Comparison of ENCODE assay signal across 15 cellular contexts in the genomic region with DNA sequence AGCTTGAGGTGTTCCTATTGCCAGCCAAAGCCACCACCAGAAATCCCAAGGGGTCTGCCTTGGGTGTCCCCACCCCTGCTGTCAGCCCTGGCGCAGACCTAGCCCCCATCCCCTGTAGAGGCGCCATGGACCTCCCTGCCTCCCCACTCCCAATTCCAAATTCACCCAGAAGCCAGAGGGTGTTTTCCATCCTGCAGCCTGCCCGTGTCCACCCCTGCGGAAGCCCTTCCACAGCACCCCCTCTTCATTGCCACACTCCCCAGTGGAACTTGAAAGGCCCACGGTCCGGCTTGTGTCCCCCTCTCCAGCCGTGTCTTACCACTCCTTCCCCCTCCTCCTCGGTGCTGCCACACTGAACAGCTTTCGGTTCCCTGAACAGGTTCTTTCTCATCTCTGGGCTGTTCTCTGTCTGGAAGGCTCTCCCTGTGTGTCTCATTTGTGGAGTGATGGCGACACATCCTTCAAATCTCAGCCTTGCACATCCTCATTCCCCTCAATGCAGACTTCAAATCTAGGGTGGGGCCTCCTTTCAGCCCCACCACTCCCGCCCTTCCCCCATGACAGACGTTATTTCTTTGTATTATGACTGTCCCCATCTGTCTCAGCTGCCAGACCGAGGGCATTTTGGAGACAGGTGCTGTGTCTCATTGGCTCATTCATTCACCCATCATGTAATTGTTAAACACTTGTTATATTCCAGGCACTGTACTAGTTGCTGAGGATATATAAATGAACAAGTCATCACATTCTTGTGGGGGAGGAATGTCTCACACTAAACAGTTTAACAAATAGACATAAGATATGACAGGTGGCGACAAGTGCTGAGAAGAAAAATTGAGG. TPM values are rescaled to one million over a fixed set of nuclear protein-coding genes. Genes with fewer than 3 reads are reported as not detected.
DNase-seq lines count a peak whose midpoint lies in the region; ATAC-seq and TF ChIP-seq lines count a peak whose summit lies in the region.
"Had no signal": no experiment of that assay in that cellular context is flagged by ENCODE, and none has a peak within 500 bp of the region (broad histone marks: within the 10 kb centered on the region; RNA-seq: fewer than 3 reads in every experiment).

No MANE protein-coding gene starts in this region.

- H3K4me2 ChIP-seq in Karpas-422 (ENCODE audit: low read depth, low read length, poor library complexity, severe bottlenecking): no peak overlapping the region

- no peaks in the 10 kb centered on the region for H3K9me2 ChIP-seq in Karpas-422 (replicated peaks; ENCODE audit: insufficient read depth, low read length)

- no peak for DNase-seq in activated naive CD4-positive, alpha-beta T cell treated with anti-CD3 and anti-CD28 coated beads, Interleukin-2, amount 10 ng/mL, durations not matched to agents 7 days and 5 days
- DNase-seq in activated naive CD4-positive, alpha-beta T cell treated with anti-CD3 and anti-CD28 coated beads, Interleukin-2, amount 50 U/mL, for 16 hours: no peak
- DNase-seq in T-cell (no peak), immature natural killer cell (peak in 1 of 3 donors; percentile 28), type B pancreatic cell (ENCODE audit: extremely low spot score, unreplicated experiment) (peak; percentile 55), MG63 (no peak), Karpas-422 (no peak)
- DNase-seq: activated gamma-delta T cell; BE2C; GM23248; stimulated activated CD4-positive, alpha-beta T cell treated with anti-CD3 and anti-CD28 coated beads, Interleukin-12 subunit alpha, Interleukin-12 subunit beta, amount 100 ng/mL, for 4 hours had no signal

- no peaks in the 10 kb centered on the region for H4K20me1 ChIP-seq in Karpas-422 (ENCODE audit: insufficient read depth, low read depth, low read length)

- POLR2A ChIA-PET in T-cell (lab: Charles Lee): no interaction called here

- CTCF ChIA-PET in activated naive CD4-positive, alpha-beta T cell treated with anti-CD3 and anti-CD28 coated beads, Interleukin-2, amount 10 ng/mL, durations not matched to agents 7 days and 5 days (lab: Charles Lee): interaction anchor here (0.8 to 8.9 kb wide), 7 partner anchors 12 to 70 kb away, joined by 3 to 154 read pairs (median 5); a partner anchor contains a TSS
- CTCF ChIA-PET in T-cell (lab: Charles Lee): interaction anchor here (0.6 to 3.4 kb wide), 4 partner anchors 12 to 187 kb away, joined by 3 to 13 read pairs (median 5); no protein-coding TSS in a partner anchor

- peak overlapping the region; percentile 0 for H3K4me3 Mint-ChIP-seq in activated naive CD4-positive, alpha-beta T cell treated with anti-CD3 and anti-CD28 coated beads, Interleukin-2, amount 10 ng/mL, durations not matched to agents 7 days and 5 days
- peak overlapping the region in 1 of 3 donors; percentile 63 for H3K4me3 Mint-ChIP-seq in T-cell
- peak overlapping the region; percentile 64 to 81 (median 76) for H3K4me3 Mint-ChIP-seq in immature natural killer cell
- no peak overlapping the region for H3K4me3 Mint-ChIP-seq in type B pancreatic cell

- H3K4me3 ChIP-seq in MG63: no peak overlapping the region
- no peak overlapping the region for H3K4me3 ChIP-seq in Karpas-422 (ENCODE audit: low read length)
- H3K4me3 ChIP-seq: GM23248, Peyer's patch had no signal

- peaks cover 25% of the 10 kb centered on the region for H3K27me3 Mint-ChIP-seq in activated naive CD4-positive, alpha-beta T cell treated with anti-CD3 and anti-CD28 coated beads, Interleukin-2, amount 10 ng/mL, durations not matched to agents 7 days and 5 days
- H3K27me3 Mint-ChIP-seq in T-cell (peaks cover 0 to 8% of the 10 kb centered on the region in 2 donors), immature natural killer cell (ENCODE audit: low read depth in 3 of 3) (peaks cover 9 to 20% (median 18%) of the 10 kb centered on the region in 3 donors), type B pancreatic cell (peaks cover 16% of the 10 kb centered on the region)

- no peak for ATAC-seq in T-cell (replicated peaks in 1 of 4)
- no peak for ATAC-seq in GM19023 (IDR thresholded peaks at IDR 0.05; ENCODE audit: unreplicated experiment)

- H3K4me1 Mint-ChIP-seq in activated naive CD4-positive, alpha-beta T cell treated with anti-CD3 and anti-CD28 coated beads, Interleukin-2, amount 10 ng/mL, durations not matched to agents 7 days and 5 days: peaks cover 44% of the 10 kb centered on the region
- peaks cover 28 to 47% (median 30%) of the 10 kb centered on the region in 3 donors for H3K4me1 Mint-ChIP-seq in T-cell
- peaks cover 78 to 79% of the 10 kb centered on the region in 2 donors for H3K4me1 Mint-ChIP-seq in immature natural killer cell
- H3K4me1 Mint-ChIP-seq in type B pancreatic cell (ENCODE audit: unreplicated experiment): peaks cover 16% of the 10 kb centered on the region

- peaks cover 5% of the 10 kb centered on the region for H3K36me3 Mint-ChIP-seq in activated naive CD4-positive, alpha-beta T cell treated with anti-CD3 and anti-CD28 coated beads, Interleukin-2, amount 10 ng/mL, durations not matched to agents 7 days and 5 days
- peaks cover 3% of the 10 kb centered on the region for H3K36me3 Mint-ChIP-seq in T-cell
- H3K36me3 Mint-ChIP-seq in immature natural killer cell: peaks cover 11 to 22% (median 14%) of the 10 kb centered on the region in 3 donors
- no peaks in the 10 kb centered on the region for H3K36me3 Mint-ChIP-seq in type B pancreatic cell

- H3K27ac Mint-ChIP-seq in activated naive CD4-positive, alpha-beta T cell treated with anti-CD3 and anti-CD28 coated beads, Interleukin-2, amount 10 ng/mL, durations not matched to agents 7 days and 5 days: peak overlapping the region; percentile 87
- H3K27ac Mint-ChIP-seq in T-cell (peak overlapping the region; percentile 81 to 83), immature natural killer cell (peak overlapping the region; percentile 90 to 99 (median 94)), type B pancreatic cell (peak overlapping the region; percentile 56)

- H3K9me3 ChIP-seq in MG63: peaks cover 6% of the 10 kb centered on the region; the same call in 1 of the 2 replicates
- H3K9me3 ChIP-seq in Karpas-422 (ENCODE audit: low read length): no peaks in the 10 kb centered on the region
- H3K9me3 ChIP-seq: BE2C, Peyer's patch had no signal

- TF ChIP-seq CTCF in type B pancreatic cell (conservative IDR thresholded peaks at IDR 0.05): no peak

- H3K9me3 Mint-ChIP-seq in activated naive CD4-positive, alpha-beta T cell treated with anti-CD3 and anti-CD28 coated beads, Interleukin-2, amount 10 ng/mL, durations not matched to agents 7 days and 5 days: no peaks in the 10 kb centered on the region
- no peaks in the 10 kb centered on the region for H3K9me3 Mint-ChIP-seq in T-cell
- peaks cover 0 to 1% (median 0%) of the 10 kb centered on the region in 6 donors for H3K9me3 Mint-ChIP-seq in immature natural killer cell
- H3K9me3 Mint-ChIP-seq in type B pancreatic cell: no peaks in the 10 kb centered on the region

- H3K36me3 ChIP-seq in MG63: no peaks in the 10 kb centered on the region
- no peaks in the 10 kb centered on the region for H3K36me3 ChIP-seq in Karpas-422 (ENCODE audit: insufficient read depth, low read length)
- H3K36me3 ChIP-seq: BE2C, Peyer's patch had no signal

- H2AFZ ChIP-seq in Karpas-422 (ENCODE audit: low read length): no peak overlapping the region
- H2AFZ ChIP-seq: GM23248 had no signal

- peaks cover 12% of the 10 kb centered on the region for H3K27me3 ChIP-seq in MG63
- no peaks in the 10 kb centered on the region for H3K27me3 ChIP-seq in Karpas-422 (ENCODE audit: low read length)
- H3K27me3 ChIP-seq: BE2C, Peyer's patch had no signal

- H3K9ac ChIP-seq in Karpas-422 (ENCODE audit: low read length): no peak overlapping the region
- H3K9ac ChIP-seq: GM23248 had no signal

- no peaks in the 10 kb centered on the region for H3K4me1 ChIP-seq in Karpas-422 (ENCODE audit: low read length)
- H3K4me1 ChIP-seq: BE2C, Peyer's patch had no signal

- H3K79me2 ChIP-seq in Karpas-422 (ENCODE audit: low read length): no peaks in the 10 kb centered on the region

- H3K27ac ChIP-seq in Karpas-422 (ENCODE audit: low read length): no peak overlapping the region
- H3K27ac ChIP-seq: GM23248 had no signal

RNA-seq across cellular contexts. Expression of a gene that starts 36.3 kb away (rescaled TPM):
- 10 to 100 TPM in 1 of 5 donors, 1 to 10 TPM in 4; 1.5 to 10.2 (median 5.9) TPM for total RNA-seq in T-cell
- 100 to 1,000 TPM in 1 of 3 donors, 10 to 100 TPM in 2; 43.2 to 124 (median 77.4) TPM for polyA plus RNA-seq in immature natural killer cell
- 0.82 and 1.7 TPM in 2 replicates for total RNA-seq in type B pancreatic cell (ENCODE audit: low replicate concordance)
- total RNA-seq in MG63 (2014; rRNA removed; shearing (Covaris generic); ENCODE audit: low replicate concordance): not detected in 2 replicates
- total RNA-seq in Karpas-422 (2014; rRNA removed; shearing (Covaris generic); ENCODE audit: low replicate concordance): 2.9 and 3.0 TPM in 2 replicates
- total RNA-seq: chondrocyte, fibroblast of lung, GM23248 had no signal
- polyA plus RNA-seq: fibroblast of lung had no signal

RNA-seq across cellular contexts. Expression of a gene that starts 42.4 kb away (rescaled TPM):
- total RNA-seq in T-cell (10 to 100 TPM in 1 of 5 donors, 1 to 10 TPM in 4; 6.1 to 11.2 (median 6.6) TPM), type B pancreatic cell (ENCODE audit: low replicate concordance) (6.9 and 14.4 TPM in 2 replicates)
- 10 to 100 TPM in 2 of 3 donors, 1 to 10 TPM in 1; 8.8 to 26.4 (median 13.9) TPM for polyA plus RNA-seq in immature natural killer cell
- total RNA-seq in MG63 (2014; rRNA removed; shearing (Covaris generic); ENCODE audit: low replicate concordance): 33.1 and 34.6 TPM in 2 replicates
- total RNA-seq in Karpas-422 (2014; rRNA removed; shearing (Covaris generic); ENCODE audit: low replicate concordance): 5.9 and 25.7 TPM in 2 replicates

RNA-seq across cellular contexts. Expression of a gene that starts 49.7 kb away (rescaled TPM):
- total RNA-seq in T-cell (10 to 100 TPM in 4 of 5 donors, 1 to 10 TPM in 1; 7.8 to 91.7 (median 11.7) TPM), type B pancreatic cell (ENCODE audit: low replicate concordance) (41.1 and 61.0 TPM in 2 replicates)
- 100 to 1,000 TPM; 218 to 784 (median 395) TPM for polyA plus RNA-seq in immature natural killer cell
- total RNA-seq in MG63 (2014; rRNA removed; shearing (Covaris generic); ENCODE audit: low replicate concordance): 1.4 and 1.6 TPM in 2 replicates
- not detected in 2 replicates for total RNA-seq in Karpas-422 (2014; rRNA removed; shearing (Covaris generic); ENCODE audit: low replicate concordance)
